In the genomic region with DNA sequence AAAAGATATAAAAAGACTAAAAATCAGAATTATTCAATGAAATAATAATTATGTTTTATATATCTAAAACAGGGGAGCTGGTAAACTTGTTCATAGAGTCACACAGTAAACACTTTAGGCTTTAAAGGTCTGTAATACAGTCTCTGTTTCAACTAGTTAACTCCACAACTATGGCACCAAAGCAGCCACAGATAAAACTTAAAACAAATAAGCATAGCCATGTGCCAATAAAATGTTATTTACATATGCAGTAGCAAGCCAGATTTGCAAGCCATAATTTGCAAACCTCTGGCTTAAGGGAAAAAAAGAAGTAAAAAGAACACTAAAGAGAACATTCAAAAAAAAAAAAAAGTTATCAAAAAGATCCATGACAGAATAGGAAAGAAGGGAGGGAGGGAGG, we compare ENCODE assay signal across 19 cellular contexts.
"Had no signal": no experiment of that assay in that cellular context is flagged by ENCODE, and none has a peak within 500 bp of the region (broad histone marks: within the 10 kb centered on the region; RNA-seq: fewer than 3 reads in every experiment).

No MANE protein-coding gene starts in this region.

- H3K4me3 Mint-ChIP-seq: naive B cell had no signal

- ATAC-seq: gastroesophageal sphincter, right cardiac atrium had no signal

- DNase-seq: colonic mucosa; dermis blood vessel endothelial cell; esophagus squamous epithelium; foreskin fibroblast; glutamatergic neuron; left ventricle myocardium inferior; mesenchymal stem cell; naive B cell; posterior cingulate gyrus; right cardiac atrium; small intestine; stimulated activated CD4-positive, alpha-beta T cell treated with anti-CD3 and anti-CD28 coated beads, Interleukin-12 subunit alpha, Interleukin-12 subunit beta, amount 100 ng/mL, for 4 hours; stimulated activated naive CD4-positive, alpha-beta T cell; stomach; substantia nigra; trophoblast cell had no signal

- H3K36me3 Mint-ChIP-seq: naive B cell had no signal

- H3K9me3 ChIP-seq: colonic mucosa, esophagus squamous epithelium, gastroesophageal sphincter, left ventricle myocardium inferior, neutrophil, stomach had no signal

- H3K27me3 Mint-ChIP-seq: naive B cell had no signal

- FAIRE-seq: keratinocyte, small intestine had no signal

- H3K27me3 ChIP-seq: colonic mucosa, esophagus squamous epithelium, gastroesophageal sphincter, neutrophil, stomach had no signal

- H3K27ac ChIP-seq: colonic mucosa, esophagus squamous epithelium, gastroesophageal sphincter, left ventricle myocardium inferior, stomach had no signal

- H3K9me3 Mint-ChIP-seq: naive B cell had no signal
